ENCODE assay signal across 8 cellular contexts in genomic region chr10:97445357-97445721, GRCh38. TPM values are rescaled to one million over a fixed set of nuclear protein-coding genes. Genes with fewer than 3 reads are reported as not detected.
A peak's percentile ranks its signal among the peaks of the same experiment; 100 is the strongest.
DNase-seq lines count a peak whose midpoint lies in the region; ATAC-seq and TF ChIP-seq lines count a peak whose summit lies in the region.

No MANE protein-coding gene starts in this region.

- peaks cover 47% of the 10 kb centered on the region for H3K4me1 Mint-ChIP-seq in CD4-positive, alpha-beta T cell (ENCODE audit: low read depth)

- peaks cover 6% of the 10 kb centered on the region for H3F3A ChIP-seq in MM.1S (ENCODE audit: insufficient read depth, low read length)
- no peaks in the 10 kb centered on the region for H3F3A ChIP-seq in neural cell (ENCODE audit: insufficient read depth, low read length, poor library complexity, severe bottlenecking)

- peak overlapping the region; percentile 95 for H3K27ac Mint-ChIP-seq in CD4-positive, alpha-beta T cell

- H3K4me2 ChIP-seq in MM.1S (ENCODE audit: low read depth, low read length) (peak overlapping the region; percentile 85), neural cell (ENCODE audit: low read length) (peak overlapping the region; percentile 57)

- peaks cover 72% of the 10 kb centered on the region for H3K79me2 ChIP-seq in MM.1S (ENCODE audit: low read length)
- peaks cover 34% of the 10 kb centered on the region for H3K79me2 ChIP-seq in neural cell (replicated peaks; ENCODE audit: insufficient read depth, low read length)

- H3K27me3 Mint-ChIP-seq in CD4-positive, alpha-beta T cell: no peaks in the 10 kb centered on the region

- H3K4me3 ChIP-seq in MM.1S (ENCODE audit: low read length) (peak overlapping the region; percentile 82), endocrine pancreas (ENCODE audit: control insufficient read depth, insufficient read depth, low read length) (peak overlapping the region; percentile 93), neural cell (ENCODE audit: low read length) (peak overlapping the region; percentile 87)

- intact Hi-C loops in CD4-positive, alpha-beta T cell (cut with DNase I, micrococcal nuclease): loop anchor here in 1 of 2 experiments (2.0 to 5.0 kb wide), 3 partner anchors 43 to 187 kb away; partner anchors contain the start of genes MMS19, MORN4 and UBTD1

- no peak for TF ChIP-seq CTCF in CD4-positive, alpha-beta T cell (IDR thresholded peaks at IDR 0.05)
- TF ChIP-seq CTCF in MM.1S (IDR thresholded peaks at IDR 0.05; ENCODE audit: low read length) (no peak), neural cell (IDR thresholded peaks at IDR 0.05; ENCODE audit: poor library complexity, severe bottlenecking) (no peak)

- no peak for TF ChIP-seq RAD21 in neural cell (conservative IDR thresholded peaks at IDR 0.05)

- peaks cover 14% of the 10 kb centered on the region for H3K4me1 ChIP-seq in MM.1S (ENCODE audit: low read length)
- H3K4me1 ChIP-seq in endocrine pancreas (ENCODE audit: control insufficient read depth, insufficient read depth, low read length): peaks cover 10% of the 10 kb centered on the region

- H2AFZ ChIP-seq in MM.1S (ENCODE audit: low read length) (peak overlapping the region; percentile 68), neural cell (ENCODE audit: low read depth, low read length) (peak overlapping the region; percentile 67)

- no peaks in the 10 kb centered on the region for H3K9me2 ChIP-seq in MM.1S (replicated peaks; ENCODE audit: insufficient read depth, low read length)
- no peaks in the 10 kb centered on the region for H3K9me2 ChIP-seq in neural cell (ENCODE audit: insufficient read depth, low read length)

- H3K4me3 Mint-ChIP-seq in CD4-positive, alpha-beta T cell: peak overlapping the region; percentile 100

- no peak for TF ChIP-seq EP300 in neural cell (conservative IDR thresholded peaks at IDR 0.05; ENCODE audit: poor library complexity, severe bottlenecking)

- H3K27me3 ChIP-seq in CD4-positive, alpha-beta T cell (ENCODE audit: control insufficient read depth, insufficient read depth, low read length): no peaks in the 10 kb centered on the region
- H3K27me3 ChIP-seq in MM.1S (replicated peaks; ENCODE audit: insufficient read depth, low read length): no peaks in the 10 kb centered on the region
- no peaks in the 10 kb centered on the region for H3K27me3 ChIP-seq in endocrine pancreas (ENCODE audit: control insufficient read depth, insufficient read depth, low read length)
- no peaks in the 10 kb centered on the region for H3K27me3 ChIP-seq in neural cell (ENCODE audit: insufficient read depth, low read depth, low read length)

- no peak for DNase-seq in CD4-positive, alpha-beta T cell
- DNase-seq in MM.1S (no peak), NCI-H146 treated with DMSO at 0.1 percent for 48 hours (lab: John Stamatoyannopoulos, UW; ENCODE audit: unreplicated experiment) (no peak), HUDEP-2 (lab: John Stamatoyannopoulos, UW; ENCODE audit: unreplicated experiment in 76 of 76) (no peak)

- POLR2A ChIA-PET in CD4-positive, alpha-beta T cell (lab: Charles Lee): interaction anchor here (0.6 to 1.2 kb wide), 3 partner anchors 12 to 44 kb away, joined by 3 to 6 read pairs (median 3); partner anchors contain the start of gene RRP12

- no peaks in the 10 kb centered on the region for H3K9me3 Mint-ChIP-seq in CD4-positive, alpha-beta T cell

- H4K20me1 ChIP-seq in MM.1S (ENCODE audit: insufficient read depth, low read length) (no peaks in the 10 kb centered on the region), neural cell (ENCODE audit: insufficient read depth) (no peaks in the 10 kb centered on the region)

- peak overlapping the region; percentile 57 for H3K27ac ChIP-seq in CD4-positive, alpha-beta T cell (ENCODE audit: low read depth, low read length)
- H3K27ac ChIP-seq in MM.1S (ENCODE audit: low read length): peak overlapping the region; percentile 21; the same call in 1 of the 2 replicates
- H3K27ac ChIP-seq in neural cell (ENCODE audit: low read length): peak overlapping the region; percentile 69

- H3K36me3 ChIP-seq in MM.1S (replicated peaks; ENCODE audit: insufficient read depth, low read length): no peaks in the 10 kb centered on the region
- no peaks in the 10 kb centered on the region for H3K36me3 ChIP-seq in endocrine pancreas (ENCODE audit: control insufficient read depth, insufficient read depth, low read length)
- H3K36me3 ChIP-seq in neural cell (ENCODE audit: insufficient read depth, low read length): no peaks in the 10 kb centered on the region

- no peak for ATAC-seq in CD4-positive, alpha-beta T cell (ENCODE audit: poor library complexity)
- ATAC-seq in GM18520 (IDR thresholded peaks at IDR 0.05; ENCODE audit: unreplicated experiment): no peak
- ATAC-seq in GM21526 (IDR thresholded peaks at IDR 0.05; ENCODE audit: low FRiP score, unreplicated experiment): no peak

- no peaks in the 10 kb centered on the region for H3K9me3 ChIP-seq in CD4-positive, alpha-beta T cell (ENCODE audit: control insufficient read depth, low read length)
- H3K9me3 ChIP-seq in MM.1S (replicated peaks; ENCODE audit: insufficient read depth, low read length) (no peaks in the 10 kb centered on the region), endocrine pancreas (ENCODE audit: control insufficient read depth, low read length) (no peaks in the 10 kb centered on the region), neural cell (ENCODE audit: low read length) (no peaks in the 10 kb centered on the region)

- peaks cover 47% of the 10 kb centered on the region for H3K36me3 Mint-ChIP-seq in CD4-positive, alpha-beta T cell (ENCODE audit: low read depth)

- H3K9ac ChIP-seq in MM.1S (ENCODE audit: low read length): peak overlapping the region; percentile 63
- peak overlapping the region; percentile 100 for H3K9ac ChIP-seq in endocrine pancreas (ENCODE audit: control insufficient read depth, insufficient read depth, low read length)
- peak overlapping the region; percentile 83 for H3K9ac ChIP-seq in neural cell (ENCODE audit: low read length)

- CTCF ChIA-PET in CD4-positive, alpha-beta T cell (lab: Charles Lee): interaction anchor here (1.8 kb wide), 1 partner anchor 26 kb away, joined by 8 read pairs; no protein-coding TSS in a partner anchor

TF ChIP-seq in neural cell, 6 proteins besides CTCF, POLR2A, EP300 and RAD21:
- TF ChIP-seq TAF1 (IDR thresholded peaks at IDR 0.05; ENCODE audit: low read depth) (no peak), POLR2AphosphoS5 (IDR thresholded peaks at IDR 0.05) (no peak)

RNA-seq across cellular contexts. Expression of gene EXOSC1, which starts 0.5 kb away (rescaled TPM):
- total RNA-seq in CD4-positive, alpha-beta T cell: 10 to 100 TPM; 28.8 to 29.7 TPM
- 33.5 and 44.6 TPM in 2 replicates for polyA plus RNA-seq in neural cell
- polyA minus RNA-seq in neural cell: 25.1 and 27.8 TPM in 2 replicates

RNA-seq across cellular contexts. Expression of gene ZDHHC16, which starts 0.6 kb away (rescaled TPM):
- total RNA-seq in CD4-positive, alpha-beta T cell: 1 to 10 TPM; 6.2 to 6.5 TPM
- polyA plus RNA-seq in neural cell: 31.0 and 34.3 TPM in 2 replicates
- polyA minus RNA-seq in neural cell: 32.3 and 35.5 TPM in 2 replicates

RNA-seq across cellular contexts. Expression of gene PGAM1, which starts 19.3 kb away (rescaled TPM):
- total RNA-seq in CD4-positive, alpha-beta T cell: 10 to 100 TPM; 50.7 to 55.5 TPM
- polyA plus RNA-seq in neural cell: 195 and 197 TPM in 2 replicates
- 136 and 141 TPM in 2 replicates for polyA minus RNA-seq in neural cell

RNA-seq across cellular contexts. Expression of gene RRP12, which starts 44.2 kb away (rescaled TPM):
- 10 to 100 TPM; 84.2 to 87.6 TPM for total RNA-seq in CD4-positive, alpha-beta T cell
- 9.7 and 12.1 TPM in 2 replicates for polyA plus RNA-seq in neural cell
- 8.5 and 13.6 TPM in 2 replicates for polyA minus RNA-seq in neural cell

RNA-seq across cellular contexts. Expression of gene MMS19, which starts 52.9 kb away (rescaled TPM):
- total RNA-seq in CD4-positive, alpha-beta T cell: 10 to 100 TPM; 58.4 to 65.7 TPM
- polyA plus RNA-seq in neural cell: 49.8 and 54.1 TPM in 2 replicates
- 57.4 and 61.4 TPM in 2 replicates for polyA minus RNA-seq in neural cell
